ENCODE assay signal across 8 cellular contexts in the genomic region with DNA sequence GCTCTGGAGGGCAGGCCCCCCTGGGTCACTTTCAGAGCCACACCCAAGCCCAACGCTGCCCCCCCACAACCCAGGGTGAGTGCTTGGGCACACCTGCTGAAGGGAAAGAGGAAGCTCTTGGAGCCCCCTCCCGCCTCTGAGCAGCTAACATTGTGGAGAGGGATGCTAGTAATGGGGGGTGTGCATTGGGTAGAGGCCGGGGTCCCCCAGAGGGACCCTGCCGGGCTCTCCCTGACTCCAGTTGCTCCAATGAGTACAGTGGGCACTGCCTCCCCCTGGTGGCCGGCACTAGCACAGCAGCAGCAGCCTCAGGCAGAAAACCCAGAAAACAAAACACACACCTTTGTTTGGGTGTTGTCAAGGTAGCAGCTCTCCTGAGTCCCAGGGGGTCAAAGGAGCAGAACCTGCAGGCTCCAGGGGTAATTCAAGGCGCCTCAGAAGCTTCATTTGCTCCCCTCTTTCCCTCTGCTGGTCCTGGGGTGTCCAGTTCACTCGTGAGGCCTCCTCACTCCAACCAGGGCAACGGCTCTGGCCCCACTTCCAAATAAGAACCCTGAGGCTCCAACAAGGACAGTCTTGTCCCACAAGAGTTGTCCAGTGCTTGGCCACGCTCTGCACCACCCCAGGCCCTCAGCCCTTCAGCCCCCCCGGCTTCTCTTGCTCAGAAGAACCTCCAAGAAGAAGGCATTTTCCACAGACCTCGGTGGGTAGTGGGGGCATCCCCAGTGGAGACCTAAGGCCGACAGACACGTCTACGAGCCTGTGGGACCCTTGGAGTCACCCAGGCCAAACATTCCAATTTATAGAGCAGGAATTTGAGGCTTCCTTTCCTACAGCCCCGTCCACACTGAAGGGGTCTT. TPM values are rescaled to one million over a fixed set of nuclear protein-coding genes. Genes with fewer than 3 reads are reported as not detected.
DNase-seq lines count a peak whose midpoint lies in the region; ATAC-seq and TF ChIP-seq lines count a peak whose summit lies in the region.

No MANE protein-coding gene starts in this region.

- H3K4me3 ChIP-seq in right atrium auricular region (peak overlapping the region; percentile 65 to 69), psoas muscle (peak overlapping the region; percentile 84), urinary bladder (ENCODE audit: low read depth, low read length) (peak overlapping the region; percentile 72)

- no peaks in the 10 kb centered on the region for H3K27me3 ChIP-seq in right atrium auricular region
- H3K27me3 ChIP-seq in psoas muscle (ENCODE audit: insufficient read depth in 3 of 3, low read length in 2 of 3) = no peaks in the 10 kb centered on the region

- DNase-seq in NAMALWA (ENCODE audit: low spot score) (peak; percentile 92), T-helper 1 cell (peak; percentile 65 to 86 (median 77)), amniotic epithelial cell (ENCODE audit: low read depth) (peak; percentile 24), right atrium auricular region (ENCODE audit: low spot score) (peak; percentile 86), psoas muscle (peak; percentile 74 to 89)

- intact Hi-C loops in psoas muscle (cut with DNase I) = loop anchor here (1.0 to 2.0 kb wide), 4 partner anchors 35 to 117 kb away; partner anchors contain the start of gene GTF3C5 (in 1 of the 2)

- H3K36me3 ChIP-seq in right atrium auricular region (no peaks in the 10 kb centered on the region), psoas muscle (ENCODE audit: insufficient read depth in 1 of 2, low read depth in 1 of 2) (no peaks in the 10 kb centered on the region), urinary bladder (ENCODE audit: insufficient read depth) (no peaks in the 10 kb centered on the region)

- no peaks in the 10 kb centered on the region for H3K9me3 ChIP-seq in right atrium auricular region
- no peaks in the 10 kb centered on the region for H3K9me3 ChIP-seq in psoas muscle

- TF ChIP-seq CTCF in GM12874 (IDR thresholded peaks at IDR 0.05; ENCODE audit: insufficient read depth, low read depth, low read length) (peak; percentile 98), right atrium auricular region (IDR thresholded peaks at IDR 0.05) (peak; percentile 95 to 100), psoas muscle (IDR thresholded peaks at IDR 0.05) (peak; percentile 97)

- H3K27ac ChIP-seq in right atrium auricular region = peak overlapping the region; percentile 89 to 93
- peak overlapping the region; percentile 77 for H3K27ac ChIP-seq in psoas muscle
- peak overlapping the region; percentile 65 for H3K27ac ChIP-seq in urinary bladder (ENCODE audit: low read depth)

- ATAC-seq in psoas muscle = peak in 3 of 4 donors; percentile 14 to 39 (median 33)
- no peak for ATAC-seq in GM21619 (IDR thresholded peaks at IDR 0.05; ENCODE audit: unreplicated experiment)

- H3K4me1 ChIP-seq in right atrium auricular region = peaks cover 0 to 52% of the 10 kb centered on the region in 2 donors
- H3K4me1 ChIP-seq in psoas muscle = peaks cover 35% of the 10 kb centered on the region
- H3K4me1 ChIP-seq in urinary bladder (ENCODE audit: insufficient read depth) = no peaks in the 10 kb centered on the region

- WGBS in psoas muscle, 3 donors = 29 to 42% (median 31%) methylated on average over 14 to 15 of the region's 15 CpGs
- WGBS in urinary bladder = 25% methylated on average over 15 of the region's 15 CpGs

RNA-seq across cellular contexts. Expression of gene GBGT1, which starts 16.1 kb away (rescaled TPM):
- total RNA-seq in right atrium auricular region (10 to 100 TPM; 15.5 to 16.8 TPM), psoas muscle (1 to 10 TPM; 2.0 to 4.4 (median 3.3) TPM), urinary bladder (5.8 TPM)
- polyA plus RNA-seq in psoas muscle (1 to 10 TPM; 1.6 to 2.9 (median 2.7) TPM), urinary bladder (14.2 TPM)

RNA-seq across cellular contexts. Expression of gene RALGDS, which starts 26.6 kb away (rescaled TPM):
- 10 to 100 TPM; 26.7 to 30.1 TPM for total RNA-seq in right atrium auricular region
- total RNA-seq in psoas muscle = 10 to 100 TPM; 13.3 to 64.6 (median 21.4) TPM
- polyA plus RNA-seq in psoas muscle = 10 to 100 TPM; 12.3 to 21.1 (median 17.2) TPM
- total RNA-seq in urinary bladder = 32.0 TPM
- 53.9 TPM for polyA plus RNA-seq in urinary bladder

Comparison
In these comparisons a context has a peak if more than half of its experiments do, and no peak if none do; other contexts are left out.
1. DNase-seq: peak in every context shown above with its lines; median percentile 92 in NAMALWA; 86 in right atrium auricular region; 82 in psoas muscle; 77 in T-helper 1 cell; 24 in amniotic epithelial cell.